10 cellular contexts compared by ENCODE assay signal in the genomic region with DNA sequence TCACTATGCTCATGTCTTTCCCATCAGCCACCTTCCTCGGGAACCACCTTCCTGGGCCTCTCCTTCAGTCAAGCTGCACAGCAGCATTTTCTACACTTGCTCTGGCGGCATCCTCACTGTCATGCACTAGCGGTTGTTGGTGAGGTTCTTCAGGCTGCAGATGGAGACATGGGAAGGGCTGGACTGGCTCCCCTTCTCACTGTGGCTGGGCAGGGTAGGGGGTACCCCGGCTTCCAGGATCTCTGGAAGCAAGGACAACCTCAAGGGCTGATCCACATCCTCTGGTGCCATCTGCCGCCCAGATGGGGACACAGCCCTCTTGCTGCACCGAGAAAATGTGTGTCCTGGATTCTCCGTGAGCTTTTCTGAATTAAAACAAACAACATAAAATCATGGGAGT. TPM values are rescaled to one million over a fixed set of nuclear protein-coding genes. Genes with fewer than 3 reads are reported as not detected.
A peak's percentile ranks its signal among the peaks of the same experiment; 100 is the strongest.
DNase-seq lines count a peak whose midpoint lies in the region; ATAC-seq, FAIRE-seq and TF ChIP-seq lines count a peak whose summit lies in the region.
"Had no signal": no experiment of that assay in that cellular context is flagged by ENCODE, and none has a peak within 500 bp of the region (broad histone marks: within the 10 kb centered on the region; RNA-seq: fewer than 3 reads in every experiment).

No MANE protein-coding gene starts in this region.

- H3K4me3 ChIP-seq in AG09309 (ENCODE audit: control insufficient read depth, low read depth, low read length) (no peak overlapping the region), liver (ENCODE audit: low read depth in 1 of 3, low read length in 3 of 3) (no peak overlapping the region), OCI-LY7 (ENCODE audit: low read depth, low read length, poor library complexity, severe bottlenecking) (no peak overlapping the region)

- FAIRE-seq in HTR-8/SVneo (lab: Jason Lieb, UNC), result no peak

- peak; percentile 50 to 62 for TF ChIP-seq RAD21 in liver (IDR thresholded peaks at IDR 0.05)

- H3K36me3 ChIP-seq in liver (ENCODE audit: control insufficient read depth in 4 of 4, insufficient read depth in 3 of 4, low read depth in 1 of 4, low read length in 3 of 4) (no peaks in the 10 kb centered on the region), OCI-LY7 (ENCODE audit: insufficient read depth, low read length) (no peaks in the 10 kb centered on the region)

- BruUV-seq in OCI-LY7 (replicated peaks; lab: Mats Ljungman, UMichigan), result no TSS peak

- H3K4me1 ChIP-seq in liver (ENCODE audit: control insufficient read depth in 4 of 4, insufficient read depth in 4 of 4, low read length in 3 of 4), result no peaks in the 10 kb centered on the region
- H3K4me1 ChIP-seq in OCI-LY7 (ENCODE audit: insufficient read depth, low read length, poor library complexity, severe bottlenecking), result no peaks in the 10 kb centered on the region

- no peaks in the 10 kb centered on the region for H3K27me3 ChIP-seq in liver (ENCODE audit: control insufficient read depth in 4 of 4, insufficient read depth in 4 of 4, low read length in 3 of 4)

- POLR2A ChIA-PET in OCI-LY7 (lab: Charles Lee), result interaction anchor here (0.6 kb wide), 1 partner anchor 307 kb away, joined by 3 read pairs; no protein-coding TSS in a partner anchor

- no peak for ATAC-seq in HG03469 (IDR thresholded peaks at IDR 0.05; ENCODE audit: unreplicated experiment)
- ATAC-seq in HG03135 (IDR thresholded peaks at IDR 0.05; ENCODE audit: unreplicated experiment), result no peak

- no peaks in the 10 kb centered on the region for H3K9me3 ChIP-seq in liver (ENCODE audit: control insufficient read depth in 4 of 4, low read length in 3 of 4)
- no peaks in the 10 kb centered on the region for H3K9me3 ChIP-seq in OCI-LY7 (ENCODE audit: low read length)

- 47% methylated on average over 7 of the region's 7 CpGs for WGBS in liver

- H3K9me2 ChIP-seq in OCI-LY7 (ENCODE audit: insufficient read depth, low read length), result no peaks in the 10 kb centered on the region

- TF ChIP-seq CTCF in AG09309 (IDR thresholded peaks at IDR 0.05; ENCODE audit: control insufficient read depth, insufficient read depth, low read depth, low read length, missing control alignments) (peak; percentile 55), liver (IDR thresholded peaks at IDR 0.05; ENCODE audit: low read depth, low read length, missing input control) (peak; percentile 34), OCI-LY7 (conservative IDR thresholded peaks at IDR 0.05; ENCODE audit: low read length) (no peak)

- CTCF ChIA-PET in OCI-LY7 (lab: Charles Lee; ENCODE audit: unreplicated experiment), result no interaction called here

- no peaks in the 10 kb centered on the region for H3K79me2 ChIP-seq in OCI-LY7 (ENCODE audit: insufficient read depth, low read depth, low read length)

- no peak overlapping the region for H2AFZ ChIP-seq in OCI-LY7 (ENCODE audit: low read length)

- no peak overlapping the region for H3K9ac ChIP-seq in liver (ENCODE audit: low read depth in 1 of 2, low read length in 2 of 2)

- DNase-seq in AG09309 (ENCODE audit: low read depth) (no peak), HTR-8/SVneo (ENCODE audit: insufficient read length, low spot score) (peak; percentile 60), cerebellum (ENCODE audit: low spot score) (peak; percentile 66), OCI-LY7 (ENCODE audit: low spot score) (no peak)
- no peak for DNase-seq in activated CD8-positive, alpha-beta memory T cell treated with anti-CD3 and anti-CD28 coated beads for 24 hours
- DNase-seq: GDM1, T-helper 1 cell had no signal

- no peaks in the 10 kb centered on the region for H4K20me1 ChIP-seq in OCI-LY7 (ENCODE audit: insufficient read depth, low read length)

- H3K4me2 ChIP-seq in OCI-LY7 (ENCODE audit: low read length), result no peak overlapping the region

- intact Hi-C loops in OCI-LY7 (cut with micrococcal nuclease; ENCODE audit: unreplicated experiment), result no loop called here

- H3K27ac ChIP-seq in liver (ENCODE audit: low read depth in 1 of 2, low read length in 2 of 2), result no peak overlapping the region
- no peak overlapping the region for H3K27ac ChIP-seq in OCI-LY7 (ENCODE audit: low read depth, low read length, poor library complexity, severe bottlenecking)

TF ChIP-seq in liver, 16 proteins besides CTCF, POLR2A, EP300 and RAD21:
- TF ChIP-seq, protein P1, sequence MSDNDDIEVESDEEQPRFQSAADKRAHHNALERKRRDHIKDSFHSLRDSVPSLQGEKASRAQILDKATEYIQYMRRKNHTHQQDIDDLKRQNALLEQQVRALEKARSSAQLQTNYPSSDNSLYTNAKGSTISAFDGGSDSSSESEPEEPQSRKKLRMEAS (IDR thresholded peaks at IDR 0.05), result no peak
- TF ChIP-seq EGR1 (IDR thresholded peaks at IDR 0.05; ENCODE audit: low read depth in 2 of 2) (no peak), TAF1 (conservative IDR thresholded peaks at IDR 0.05) (no peak), SP1 (IDR thresholded peaks at IDR 0.05) (no peak), FOXA1 (IDR thresholded peaks at IDR 0.05) (no peak), HNF4A (conservative IDR thresholded peaks at IDR 0.05) (no peak), RXRA (IDR thresholded peaks at IDR 0.05) (no peak), YY1 (IDR thresholded peaks at IDR 0.05) (no peak), GABPA (IDR thresholded peaks at IDR 0.05 in 1 of 2, conservative IDR thresholded peaks at IDR 0.05 in 1 of 2) (no peak), FOXA2 (IDR thresholded peaks at IDR 0.05) (no peak), JUND (IDR thresholded peaks at IDR 0.05) (no peak), HNF4G (IDR thresholded peaks at IDR 0.05) (no peak)
- TF ChIP-seq, protein P2, sequence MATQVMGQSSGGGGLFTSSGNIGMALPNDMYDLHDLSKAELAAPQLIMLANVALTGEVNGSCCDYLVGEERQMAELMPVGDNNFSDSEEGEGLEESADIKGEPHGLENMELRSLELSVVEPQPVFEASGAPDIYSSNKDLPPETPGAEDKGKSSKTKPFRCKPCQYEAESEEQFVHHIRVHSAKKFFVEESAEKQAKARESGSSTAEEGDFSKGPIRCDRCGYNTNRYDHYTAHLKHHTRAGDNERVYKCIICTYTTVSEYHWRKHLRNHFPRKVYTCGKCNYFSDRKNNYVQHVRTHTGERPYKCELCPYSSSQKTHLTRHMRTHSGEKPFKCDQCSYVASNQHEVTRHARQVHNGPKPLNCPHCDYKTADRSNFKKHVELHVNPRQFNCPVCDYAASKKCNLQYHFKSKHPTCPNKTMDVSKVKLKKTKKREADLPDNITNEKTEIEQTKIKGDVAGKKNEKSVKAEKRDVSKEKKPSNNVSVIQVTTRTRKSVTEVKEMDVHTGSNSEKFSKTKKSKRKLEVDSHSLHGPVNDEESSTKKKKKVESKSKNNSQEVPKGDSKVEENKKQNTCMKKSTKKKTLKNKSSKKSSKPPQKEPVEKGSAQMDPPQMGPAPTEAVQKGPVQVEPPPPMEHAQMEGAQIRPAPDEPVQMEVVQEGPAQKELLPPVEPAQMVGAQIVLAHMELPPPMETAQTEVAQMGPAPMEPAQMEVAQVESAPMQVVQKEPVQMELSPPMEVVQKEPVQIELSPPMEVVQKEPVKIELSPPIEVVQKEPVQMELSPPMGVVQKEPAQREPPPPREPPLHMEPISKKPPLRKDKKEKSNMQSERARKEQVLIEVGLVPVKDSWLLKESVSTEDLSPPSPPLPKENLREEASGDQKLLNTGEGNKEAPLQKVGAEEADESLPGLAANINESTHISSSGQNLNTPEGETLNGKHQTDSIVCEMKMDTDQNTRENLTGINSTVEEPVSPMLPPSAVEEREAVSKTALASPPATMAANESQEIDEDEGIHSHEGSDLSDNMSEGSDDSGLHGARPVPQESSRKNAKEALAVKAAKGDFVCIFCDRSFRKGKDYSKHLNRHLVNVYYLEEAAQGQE (IDR thresholded peaks at IDR 0.05), result no peak
- TF ChIP-seq, protein P3, sequence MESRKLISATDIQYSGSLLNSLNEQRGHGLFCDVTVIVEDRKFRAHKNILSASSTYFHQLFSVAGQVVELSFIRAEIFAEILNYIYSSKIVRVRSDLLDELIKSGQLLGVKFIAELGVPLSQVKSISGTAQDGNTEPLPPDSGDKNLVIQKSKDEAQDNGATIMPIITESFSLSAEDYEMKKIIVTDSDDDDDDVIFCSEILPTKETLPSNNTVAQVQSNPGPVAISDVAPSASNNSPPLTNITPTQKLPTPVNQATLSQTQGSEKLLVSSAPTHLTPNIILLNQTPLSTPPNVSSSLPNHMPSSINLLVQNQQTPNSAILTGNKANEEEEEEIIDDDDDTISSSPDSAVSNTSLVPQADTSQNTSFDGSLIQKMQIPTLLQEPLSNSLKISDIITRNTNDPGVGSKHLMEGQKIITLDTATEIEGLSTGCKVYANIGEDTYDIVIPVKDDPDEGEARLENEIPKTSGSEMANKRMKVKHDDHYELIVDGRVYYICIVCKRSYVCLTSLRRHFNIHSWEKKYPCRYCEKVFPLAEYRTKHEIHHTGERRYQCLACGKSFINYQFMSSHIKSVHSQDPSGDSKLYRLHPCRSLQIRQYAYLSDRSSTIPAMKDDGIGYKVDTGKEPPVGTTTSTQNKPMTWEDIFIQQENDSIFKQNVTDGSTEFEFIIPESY (IDR thresholded peaks at IDR 0.05), result no peak
TF ChIP-seq in liver: peak in this region for 0.

RNA-seq across cellular contexts. Expression of a gene that starts 46.9 kb away (rescaled TPM):
- total RNA-seq in cerebellum, result 8.1 TPM
- total RNA-seq in liver, result 10 to 100 TPM in 1 of 2 donors, 1 to 10 TPM in 1; 1.8 to 25.4 TPM
- polyA plus RNA-seq in liver, result 1 to 10 TPM; 1.5 to 2.7 TPM
- total RNA-seq in OCI-LY7 (2014; rRNA removed; shearing (Covaris generic)), result 0.28 TPM in 1 of 2 replicates, not detected in the other
- 0.51 TPM in 1 of 2 replicates, not detected in the other for total RNA-seq in OCI-LY7 (2022)

RNA-seq across cellular contexts. Expression of a gene that starts 53.6 kb away (rescaled TPM):
- 1.1 TPM for total RNA-seq in cerebellum
- under 1 TPM in 1 of 2 donors, not detected in 1; under 0.01 TPM for total RNA-seq in liver
- under 1 TPM in 1 of 2 donors, not detected in 1; 0.03 TPM for polyA plus RNA-seq in liver
- not detected in 2 replicates for total RNA-seq in OCI-LY7 (2014; rRNA removed; shearing (Covaris generic))
- total RNA-seq in OCI-LY7 (2022), result not detected in 2 replicates

Comparison
In these comparisons a context has a peak if more than half of its experiments do, and no peak if none do; other contexts are left out.
1. DNase-seq: peak in HTR-8/SVneo (single experiment) and cerebellum (single experiment); none in AG09309 (single experiment), OCI-LY7 (single experiment) and activated CD8-positive, alpha-beta memory T cell treated with anti-CD3 and anti-CD28 coated beads for 24 hours (single experiment).